8 cellular contexts compared by ENCODE assay signal in the genomic region with DNA sequence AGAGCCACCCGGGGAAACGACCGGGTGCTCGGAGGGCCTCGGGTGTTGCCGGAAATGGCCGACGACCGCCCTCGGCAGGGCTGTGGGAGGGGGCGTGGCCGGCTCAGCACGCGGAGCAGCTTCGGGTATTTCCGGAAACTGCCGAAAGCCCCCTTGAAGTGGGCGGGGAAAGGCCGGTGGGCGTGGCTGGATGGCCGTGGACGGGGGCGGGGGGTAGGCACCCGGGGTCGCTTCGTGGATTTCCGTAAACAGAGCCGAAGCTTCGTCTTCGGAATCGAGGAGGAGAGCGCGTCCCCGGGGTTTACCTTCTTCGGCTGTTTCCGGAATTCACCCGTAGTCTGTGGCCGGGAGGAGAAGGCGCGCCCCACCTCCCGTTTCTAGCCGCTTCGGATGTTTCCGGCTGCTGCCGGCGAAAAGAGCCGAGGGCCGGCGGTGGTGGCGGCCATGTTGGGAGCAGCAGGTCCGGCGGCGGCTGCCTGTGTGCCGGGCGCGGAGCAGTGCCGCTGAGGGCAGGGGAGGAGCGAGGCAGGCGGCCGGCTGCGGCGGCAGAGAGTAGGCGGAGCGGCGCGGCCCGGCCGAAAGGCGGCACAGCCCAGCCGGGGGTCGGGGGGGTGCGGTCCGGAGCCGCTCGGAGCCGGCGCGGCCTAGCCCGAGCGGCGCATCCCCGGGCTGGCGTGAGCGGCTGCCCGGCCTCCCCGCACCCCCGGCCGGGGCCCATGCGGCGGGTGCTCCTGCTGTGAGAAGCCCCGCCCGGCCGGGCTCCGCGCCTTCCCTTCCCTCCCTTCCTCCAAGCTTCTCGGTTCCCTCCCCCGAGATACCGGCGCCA. TPM values are rescaled to one million over a fixed set of nuclear protein-coding genes. Genes with fewer than 3 reads are reported as not detected.
DNase-seq lines count a peak whose midpoint lies in the region; ATAC-seq and TF ChIP-seq lines count a peak whose summit lies in the region.

A gene (plus strand): TSS at position 429 of the 826 bp plus-strand sequence. CDS start 397 bp downstream, at position 826.

- no peaks in the 10 kb centered on the region for H3K9me3 Mint-ChIP-seq in T-helper 2 cell treated with Interferon-gamma antibody and Interleukin-4, amounts not matched to agents 5 μg/mL and 100 μg/mL, for 36 hours

- intact Hi-C loops in ascending aorta (cut with DNase I) (loop anchor here (1.0 to 5.0 kb wide), 5 partner anchors 26 to 100 kb away; a partner anchor contains a TSS), uterus (cut with DNase I; ENCODE audit: low total_unique reads) (loop anchor here (2.0 to 10.0 kb wide), 2 partner anchors 108 to 306 kb away; no protein-coding TSS in a partner anchor)

- peak within 1 kb of the TSS; percentile 79 for H3K27ac Mint-ChIP-seq in T-helper 2 cell treated with Interferon-gamma antibody and Interleukin-4, amounts not matched to agents 5 μg/mL and 100 μg/mL, for 36 hours

- peak within 1 kb of the TSS; percentile 81 to 83 for H3K27ac ChIP-seq in ascending aorta
- peak within 1 kb of the TSS; percentile 86 to 90 for H3K27ac ChIP-seq in right atrium auricular region
- H3K27ac ChIP-seq in uterus: peak within 1 kb of the TSS; percentile 90 to 94

- H3K36me3 ChIP-seq in ascending aorta (peaks cover 2 to 15% of the 10 kb centered on the region in 2 donors), right atrium auricular region (peaks cover 4% of the 10 kb centered on the region), uterus (no peaks in the 10 kb centered on the region)

- H3K27me3 ChIP-seq in ascending aorta: no peaks in the 10 kb centered on the region
- H3K27me3 ChIP-seq in right atrium auricular region: no peaks in the 10 kb centered on the region
- no peaks in the 10 kb centered on the region for H3K27me3 ChIP-seq in uterus

- TF ChIP-seq CTCF in ascending aorta (IDR thresholded peaks at IDR 0.05) (no peak), right atrium auricular region (IDR thresholded peaks at IDR 0.05) (no peak), uterus (IDR thresholded peaks at IDR 0.05) (peak in 2 of 4 experiments; percentile 19 to 39)

- H3K4me3 ChIP-seq in ascending aorta (peak within 1 kb of the TSS; percentile 93 to 96), right atrium auricular region (peak within 1 kb of the TSS; percentile 87 to 94), uterus (peak within 1 kb of the TSS; percentile 79 to 97)

- DNase-seq in NCI-H1930 (lab: John Stamatoyannopoulos, UW): peak; percentile 97 to 98
- peak; percentile 99 for DNase-seq in T-helper 2 cell treated with Interferon-gamma antibody and Interleukin-4, amounts not matched to agents 5 μg/mL and 100 μg/mL, for 36 hours (ENCODE audit: low spot score)
- DNase-seq in ascending aorta (ENCODE audit: low spot score in 2 of 2): peak; percentile 83 to 99
- DNase-seq in right atrium auricular region (ENCODE audit: low spot score): peak; percentile 97
- DNase-seq in pulmonary artery endothelial cell (ENCODE audit: low read depth, low spot score): peak; percentile 85
- DNase-seq in uterus: peak; percentile 98 to 99

- TF ChIP-seq POLR2A in uterus (IDR thresholded peaks at IDR 0.05): peak; percentile 65 to 82

- H3K27me3 Mint-ChIP-seq in T-helper 2 cell treated with Interferon-gamma antibody and Interleukin-4, amounts not matched to agents 5 μg/mL and 100 μg/mL, for 36 hours (ENCODE audit: low read depth): no peaks in the 10 kb centered on the region

- H3K9me3 ChIP-seq in ascending aorta (no peaks in the 10 kb centered on the region), right atrium auricular region (no peaks in the 10 kb centered on the region), uterus (no peaks in the 10 kb centered on the region)

- ATAC-seq in GM18502 (IDR thresholded peaks at IDR 0.05; ENCODE audit: poor library complexity, unreplicated experiment) (peak; percentile 79), HG02970 (IDR thresholded peaks at IDR 0.05; ENCODE audit: low FRiP score, unreplicated experiment) (peak; percentile 81)

- H3K36me3 Mint-ChIP-seq in T-helper 2 cell treated with Interferon-gamma antibody and Interleukin-4, amounts not matched to agents 5 μg/mL and 100 μg/mL, for 36 hours (ENCODE audit: low read depth): peaks cover 29% of the 10 kb centered on the region

- H3K4me3 Mint-ChIP-seq in T-helper 2 cell treated with Interferon-gamma antibody and Interleukin-4, amounts not matched to agents 5 μg/mL and 100 μg/mL, for 36 hours: peak within 1 kb of the TSS; percentile 86

- H3K4me1 ChIP-seq in ascending aorta: peaks cover 7 to 38% of the 10 kb centered on the region in 2 donors
- peaks cover 0 to 51% of the 10 kb centered on the region in 2 donors for H3K4me1 ChIP-seq in right atrium auricular region
- peaks cover 0 to 8% of the 10 kb centered on the region in 2 donors for H3K4me1 ChIP-seq in uterus

- peaks cover 38% of the 10 kb centered on the region for H3K4me1 Mint-ChIP-seq in T-helper 2 cell treated with Interferon-gamma antibody and Interleukin-4, amounts not matched to agents 5 μg/mL and 100 μg/mL, for 36 hours (ENCODE audit: low read depth)

RNA-seq across cellular contexts. Expression of the gene that starts here (rescaled TPM):
- total RNA-seq in ascending aorta (45.7 TPM), right atrium auricular region (10 to 100 TPM; 29.3 to 31.5 TPM), pulmonary artery endothelial cell (9.2 and 12.5 TPM in 2 replicates), uterus (10 to 100 TPM in 3 of 4 donors, 1 to 10 TPM in 1; 6.9 to 36.5 (median 17.7) TPM)

Comparison
In these comparisons a context has a peak if more than half of its experiments do, and no peak if none do; other contexts are left out.
1. Peak in every context shown above with its lines: DNase-seq, ATAC-seq, H3K4me3 ChIP-seq and H3K27ac ChIP-seq.